8 cellular contexts compared by ENCODE assay signal in genomic region chr4:73258668-73259551, GRCh38. TPM values are rescaled to one million over a fixed set of nuclear protein-coding genes. Genes with fewer than 3 reads are reported as not detected.
DNase-seq lines count a peak whose midpoint lies in the region; ATAC-seq and TF ChIP-seq lines count a peak whose summit lies in the region.

ANKRD17 (minus strand) TSS chr4:73258798; CDS start chr4:73258668, 130 bp downstream.

- H3K27ac ChIP-seq in cingulate gyrus (ENCODE audit: low read depth, low read length) (peak within 1 kb of the TSS; percentile 90), layer of hippocampus (ENCODE audit: low read depth, low read length) (peak within 1 kb of the TSS; percentile 97)

- H3K27me3 ChIP-seq in BE2C (no peaks in the 10 kb centered on the region), layer of hippocampus (ENCODE audit: control insufficient read depth, insufficient read depth, low read length) (no peaks in the 10 kb centered on the region)

- TF ChIP-seq CTCF in BE2C (IDR thresholded peaks at IDR 0.05; ENCODE audit: low read depth, low read length): no peak

- H3K4me3 ChIP-seq in BE2C (ENCODE audit: low read depth, low read length): peak within 1 kb of the TSS; percentile 89

- H3K36me3 ChIP-seq in BE2C: peaks cover 16% of the 10 kb centered on the region

- DNase-seq in BE2C: peak; percentile 93
- peak; percentile 69 for DNase-seq in GM19238 (ENCODE audit: insufficient read length, low spot score)
- peak; percentile 81 to 84 for DNase-seq in NCI-H524 (lab: John Stamatoyannopoulos, UW)
- peak; percentile 86 to 89 for DNase-seq in activated CD4-positive, alpha-beta T cell treated with anti-CD3 and anti-CD28 coated beads for 4 hours
- peak; percentile 77 to 85 for DNase-seq in stimulated activated CD4-positive, alpha-beta T cell treated with anti-CD3 and anti-CD28 coated beads, Interleukin-1b, Interleukin-23, amount 100 ng/mL, for 4 hours (ENCODE audit: low read depth in 2 of 2)

- H3K4me1 ChIP-seq in BE2C: no peaks in the 10 kb centered on the region

- ATAC-seq in HG03442 (IDR thresholded peaks at IDR 0.05; ENCODE audit: unreplicated experiment): peak; percentile 68

- no peaks in the 10 kb centered on the region for H3K9me3 ChIP-seq in BE2C

RNA-seq across cellular contexts. Expression of gene ANKRD17, which starts in this region (rescaled TPM):
- polyA plus RNA-seq in BE2C (2012; ENCODE audit: insufficient read depth, insufficient read length, low read depth): 32.7 TPM

Comparison
In these comparisons a context has a peak if more than half of its experiments do, and no peak if none do; other contexts are left out.
1. Peak in every context shown above with its lines: DNase-seq, ATAC-seq, H3K4me3 ChIP-seq and H3K27ac ChIP-seq.